Comparison of ENCODE assay signal across 1 cellular context in the genomic region with DNA sequence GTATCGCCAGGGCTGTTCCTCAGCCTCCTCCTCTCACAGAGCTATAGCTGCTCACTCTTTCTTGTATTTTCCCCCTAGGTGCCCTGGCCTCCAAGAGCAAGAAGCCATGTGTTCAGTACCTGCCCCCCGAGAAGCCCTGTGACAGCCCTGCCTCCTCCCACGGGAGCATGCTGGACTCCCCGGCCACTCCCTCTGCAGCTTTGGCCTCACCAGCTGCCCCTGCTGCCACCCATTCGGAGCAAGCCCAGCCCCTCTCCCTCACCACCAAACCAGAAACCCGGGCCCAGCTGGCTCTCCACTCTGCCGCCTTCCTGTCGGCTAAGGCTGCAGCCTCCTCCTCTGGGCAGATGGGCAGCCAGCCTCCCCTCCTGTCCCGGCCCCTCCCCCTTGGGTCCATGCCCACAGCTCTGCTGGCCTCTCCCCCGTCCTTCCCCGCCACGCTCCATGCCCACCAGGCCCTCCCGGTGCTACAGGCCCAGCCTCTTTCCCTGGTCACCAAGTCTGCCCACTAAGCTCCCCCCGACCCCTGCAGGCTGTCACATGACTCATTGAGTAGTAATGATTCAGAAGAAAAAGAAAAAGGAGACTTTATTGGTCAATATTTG.
TF ChIP-seq lines count a peak whose summit lies in the region.

No MANE protein-coding gene starts in this region.

TF ChIP-seq in HepG2, 621 proteins besides CTCF, POLR2A, EP300 and RAD21 (continued from another document and continues in another):
- no peak for TF ChIP-seq AKNA (CRISPR knock-in tag; IDR thresholded peaks at IDR 0.05; ENCODE audit: borderline replicate concordance)
- no peak for TF ChIP-seq HOXA7 (CRISPR knock-in tag; IDR thresholded peaks at IDR 0.05)
- TF ChIP-seq ZNF572 (CRISPR knock-in tag; IDR thresholded peaks at IDR 0.05), result no peak
- TF ChIP-seq HINFP (CRISPR knock-in tag; IDR thresholded peaks at IDR 0.05; ENCODE audit: low read depth), result no peak
- TF ChIP-seq ZNF225 (CRISPR knock-in tag; IDR thresholded peaks at IDR 0.05), result no peak
- TF ChIP-seq, protein P1, sequence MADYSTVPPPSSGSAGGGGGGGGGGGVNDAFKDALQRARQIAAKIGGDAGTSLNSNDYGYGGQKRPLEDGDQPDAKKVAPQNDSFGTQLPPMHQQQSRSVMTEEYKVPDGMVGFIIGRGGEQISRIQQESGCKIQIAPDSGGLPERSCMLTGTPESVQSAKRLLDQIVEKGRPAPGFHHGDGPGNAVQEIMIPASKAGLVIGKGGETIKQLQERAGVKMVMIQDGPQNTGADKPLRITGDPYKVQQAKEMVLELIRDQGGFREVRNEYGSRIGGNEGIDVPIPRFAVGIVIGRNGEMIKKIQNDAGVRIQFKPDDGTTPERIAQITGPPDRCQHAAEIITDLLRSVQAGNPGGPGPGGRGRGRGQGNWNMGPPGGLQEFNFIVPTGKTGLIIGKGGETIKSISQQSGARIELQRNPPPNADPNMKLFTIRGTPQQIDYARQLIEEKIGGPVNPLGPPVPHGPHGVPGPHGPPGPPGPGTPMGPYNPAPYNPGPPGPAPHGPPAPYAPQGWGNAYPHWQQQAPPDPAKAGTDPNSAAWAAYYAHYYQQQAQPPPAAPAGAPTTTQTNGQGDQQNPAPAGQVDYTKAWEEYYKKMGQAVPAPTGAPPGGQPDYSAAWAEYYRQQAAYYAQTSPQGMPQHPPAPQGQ (CRISPR knock-in tag; IDR thresholded peaks at IDR 0.05; ENCODE audit: borderline replicate concordance), result no peak
- no peak for TF ChIP-seq CHD4 (IDR thresholded peaks at IDR 0.05; ENCODE audit: borderline replicate concordance, low read length)
- TF ChIP-seq, protein P2, sequence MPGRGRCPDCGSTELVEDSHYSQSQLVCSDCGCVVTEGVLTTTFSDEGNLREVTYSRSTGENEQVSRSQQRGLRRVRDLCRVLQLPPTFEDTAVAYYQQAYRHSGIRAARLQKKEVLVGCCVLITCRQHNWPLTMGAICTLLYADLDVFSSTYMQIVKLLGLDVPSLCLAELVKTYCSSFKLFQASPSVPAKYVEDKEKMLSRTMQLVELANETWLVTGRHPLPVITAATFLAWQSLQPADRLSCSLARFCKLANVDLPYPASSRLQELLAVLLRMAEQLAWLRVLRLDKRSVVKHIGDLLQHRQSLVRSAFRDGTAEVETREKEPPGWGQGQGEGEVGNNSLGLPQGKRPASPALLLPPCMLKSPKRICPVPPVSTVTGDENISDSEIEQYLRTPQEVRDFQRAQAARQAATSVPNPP (CRISPR knock-in tag; IDR thresholded peaks at IDR 0.05), result no peak
- no peak for TF ChIP-seq SETDB1 (CRISPR knock-in tag; IDR thresholded peaks at IDR 0.05; ENCODE audit: borderline replicate concordance)
- TF ChIP-seq ZNF737 (CRISPR knock-in tag; IDR thresholded peaks at IDR 0.05; ENCODE audit: borderline replicate concordance), result no peak
- TF ChIP-seq ZNF777 (CRISPR knock-in tag; IDR thresholded peaks at IDR 0.05), result no peak
- no peak for TF ChIP-seq ZNF724P (CRISPR knock-in tag; IDR thresholded peaks at IDR 0.05; ENCODE audit: borderline replicate concordance)
- no peak for TF ChIP-seq DR1 (CRISPR knock-in tag; IDR thresholded peaks at IDR 0.05)
- TF ChIP-seq THAP11 (CRISPR knock-in tag; IDR thresholded peaks at IDR 0.05), result 0 out of 2 replicates have a peak, but pooled peaks have one; percentile 16
- TF ChIP-seq ZNF550 (CRISPR knock-in tag; IDR thresholded peaks at IDR 0.05; ENCODE audit: borderline replicate concordance), result no peak
- no peak for TF ChIP-seq FIP1L1 (IDR thresholded peaks at IDR 0.05; ENCODE audit: borderline replicate concordance, insufficient read depth, low read depth, low read length)
- TF ChIP-seq ZFAT (CRISPR knock-in tag; conservative IDR thresholded peaks at IDR 0.05), result no peak
- no peak for TF ChIP-seq FOSL1 (CRISPR knock-in tag; IDR thresholded peaks at IDR 0.05; ENCODE audit: borderline replicate concordance)
- TF ChIP-seq, protein P3, sequence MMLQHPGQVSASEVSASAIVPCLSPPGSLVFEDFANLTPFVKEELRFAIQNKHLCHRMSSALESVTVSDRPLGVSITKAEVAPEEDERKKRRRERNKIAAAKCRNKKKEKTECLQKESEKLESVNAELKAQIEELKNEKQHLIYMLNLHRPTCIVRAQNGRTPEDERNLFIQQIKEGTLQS (CRISPR knock-in tag; IDR thresholded peaks at IDR 0.05), result no peak
- TF ChIP-seq JUN (CRISPR knock-in tag; IDR thresholded peaks at IDR 0.05), result no peak
- no peak for TF ChIP-seq BATF2 (CRISPR knock-in tag; IDR thresholded peaks at IDR 0.05)
- no peak for TF ChIP-seq IKZF4 (CRISPR knock-in tag; IDR thresholded peaks at IDR 0.05; ENCODE audit: borderline replicate concordance, low read depth, not compliant biosample characterization)
- TF ChIP-seq SALL2 (CRISPR knock-in tag; IDR thresholded peaks at IDR 0.05), result no peak
- TF ChIP-seq ZBTB42 (CRISPR knock-in tag; IDR thresholded peaks at IDR 0.05), result no peak
- TF ChIP-seq ZNF607 (CRISPR knock-in tag; IDR thresholded peaks at IDR 0.05; ENCODE audit: borderline replicate concordance), result no peak
- peak; percentile 71 for TF ChIP-seq RBFOX2 (IDR thresholded peaks at IDR 0.05; ENCODE audit: low read depth, low read length)
- peak; percentile 72; the same call in 1 of the 2 replicates for TF ChIP-seq ZFX (CRISPR knock-in tag; IDR thresholded peaks at IDR 0.05; ENCODE audit: low read depth)
- no peak for TF ChIP-seq ZSCAN22 (CRISPR knock-in tag; IDR thresholded peaks at IDR 0.05)
- TF ChIP-seq NR2F2 (IDR thresholded peaks at IDR 0.05; ENCODE audit: borderline replicate concordance, low read depth), result peak; percentile 15; the same call in 1 of the 2 replicates
- TF ChIP-seq MAX (IDR thresholded peaks at IDR 0.05), result peak; percentile 52; the same call in 1 of the 2 replicates
- TF ChIP-seq NFRKB (IDR thresholded peaks at IDR 0.05), result no peak
- TF ChIP-seq NFE2 (CRISPR knock-in tag; IDR thresholded peaks at IDR 0.05), result no peak
- TF ChIP-seq, protein P4, sequence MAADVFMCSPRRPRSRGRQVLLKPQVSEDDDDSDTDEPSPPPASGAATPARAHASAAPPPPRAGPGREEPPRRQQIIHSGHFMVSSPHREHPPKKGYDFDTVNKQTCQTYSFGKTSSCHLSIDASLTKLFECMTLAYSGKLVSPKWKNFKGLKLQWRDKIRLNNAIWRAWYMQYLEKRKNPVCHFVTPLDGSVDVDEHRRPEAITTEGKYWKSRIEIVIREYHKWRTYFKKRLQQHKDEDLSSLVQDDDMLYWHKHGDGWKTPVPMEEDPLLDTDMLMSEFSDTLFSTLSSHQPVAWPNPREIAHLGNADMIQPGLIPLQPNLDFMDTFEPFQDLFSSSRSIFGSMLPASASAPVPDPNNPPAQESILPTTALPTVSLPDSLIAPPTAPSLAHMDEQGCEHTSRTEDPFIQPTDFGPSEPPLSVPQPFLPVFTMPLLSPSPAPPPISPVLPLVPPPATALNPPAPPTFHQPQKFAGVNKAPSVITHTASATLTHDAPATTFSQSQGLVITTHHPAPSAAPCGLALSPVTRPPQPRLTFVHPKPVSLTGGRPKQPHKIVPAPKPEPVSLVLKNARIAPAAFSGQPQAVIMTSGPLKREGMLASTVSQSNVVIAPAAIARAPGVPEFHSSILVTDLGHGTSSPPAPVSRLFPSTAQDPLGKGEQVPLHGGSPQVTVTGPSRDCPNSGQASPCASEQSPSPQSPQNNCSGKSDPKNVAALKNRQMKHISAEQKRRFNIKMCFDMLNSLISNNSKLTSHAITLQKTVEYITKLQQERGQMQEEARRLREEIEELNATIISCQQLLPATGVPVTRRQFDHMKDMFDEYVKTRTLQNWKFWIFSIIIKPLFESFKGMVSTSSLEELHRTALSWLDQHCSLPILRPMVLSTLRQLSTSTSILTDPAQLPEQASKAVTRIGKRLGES (CRISPR knock-in tag; IDR thresholded peaks at IDR 0.05; ENCODE audit: borderline replicate concordance), result no peak
- no peak for TF ChIP-seq SMYD3 (CRISPR knock-in tag; IDR thresholded peaks at IDR 0.05)
- peak; percentile 44 for TF ChIP-seq GATAD2A (CRISPR knock-in tag; IDR thresholded peaks at IDR 0.05)
- 0 out of 2 replicates have a peak, but pooled peaks have one; percentile 28 for TF ChIP-seq DMAP1 (CRISPR knock-in tag; IDR thresholded peaks at IDR 0.05)
- TF ChIP-seq, protein P5, sequence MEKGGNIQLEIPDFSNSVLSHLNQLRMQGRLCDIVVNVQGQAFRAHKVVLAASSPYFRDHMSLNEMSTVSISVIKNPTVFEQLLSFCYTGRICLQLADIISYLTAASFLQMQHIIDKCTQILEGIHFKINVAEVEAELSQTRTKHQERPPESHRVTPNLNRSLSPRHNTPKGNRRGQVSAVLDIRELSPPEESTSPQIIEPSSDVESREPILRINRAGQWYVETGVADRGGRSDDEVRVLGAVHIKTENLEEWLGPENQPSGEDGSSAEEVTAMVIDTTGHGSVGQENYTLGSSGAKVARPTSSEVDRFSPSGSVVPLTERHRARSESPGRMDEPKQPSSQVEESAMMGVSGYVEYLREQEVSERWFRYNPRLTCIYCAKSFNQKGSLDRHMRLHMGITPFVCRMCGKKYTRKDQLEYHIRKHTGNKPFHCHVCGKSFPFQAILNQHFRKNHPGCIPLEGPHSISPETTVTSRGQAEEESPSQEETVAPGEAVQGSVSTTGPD (CRISPR knock-in tag; IDR thresholded peaks at IDR 0.05), result no peak
- peak; percentile 75 for TF ChIP-seq PTBP1 (IDR thresholded peaks at IDR 0.05; ENCODE audit: low read depth, low read length, poor library complexity, severe bottlenecking)
- TF ChIP-seq ARID2 (CRISPR knock-in tag; IDR thresholded peaks at IDR 0.05; ENCODE audit: borderline replicate concordance), result no peak
- no peak for TF ChIP-seq GPN1 (CRISPR knock-in tag; IDR thresholded peaks at IDR 0.05; ENCODE audit: borderline replicate concordance)
- no peak for TF ChIP-seq ATAD3A (CRISPR knock-in tag; IDR thresholded peaks at IDR 0.05)
- TF ChIP-seq, protein P6, sequence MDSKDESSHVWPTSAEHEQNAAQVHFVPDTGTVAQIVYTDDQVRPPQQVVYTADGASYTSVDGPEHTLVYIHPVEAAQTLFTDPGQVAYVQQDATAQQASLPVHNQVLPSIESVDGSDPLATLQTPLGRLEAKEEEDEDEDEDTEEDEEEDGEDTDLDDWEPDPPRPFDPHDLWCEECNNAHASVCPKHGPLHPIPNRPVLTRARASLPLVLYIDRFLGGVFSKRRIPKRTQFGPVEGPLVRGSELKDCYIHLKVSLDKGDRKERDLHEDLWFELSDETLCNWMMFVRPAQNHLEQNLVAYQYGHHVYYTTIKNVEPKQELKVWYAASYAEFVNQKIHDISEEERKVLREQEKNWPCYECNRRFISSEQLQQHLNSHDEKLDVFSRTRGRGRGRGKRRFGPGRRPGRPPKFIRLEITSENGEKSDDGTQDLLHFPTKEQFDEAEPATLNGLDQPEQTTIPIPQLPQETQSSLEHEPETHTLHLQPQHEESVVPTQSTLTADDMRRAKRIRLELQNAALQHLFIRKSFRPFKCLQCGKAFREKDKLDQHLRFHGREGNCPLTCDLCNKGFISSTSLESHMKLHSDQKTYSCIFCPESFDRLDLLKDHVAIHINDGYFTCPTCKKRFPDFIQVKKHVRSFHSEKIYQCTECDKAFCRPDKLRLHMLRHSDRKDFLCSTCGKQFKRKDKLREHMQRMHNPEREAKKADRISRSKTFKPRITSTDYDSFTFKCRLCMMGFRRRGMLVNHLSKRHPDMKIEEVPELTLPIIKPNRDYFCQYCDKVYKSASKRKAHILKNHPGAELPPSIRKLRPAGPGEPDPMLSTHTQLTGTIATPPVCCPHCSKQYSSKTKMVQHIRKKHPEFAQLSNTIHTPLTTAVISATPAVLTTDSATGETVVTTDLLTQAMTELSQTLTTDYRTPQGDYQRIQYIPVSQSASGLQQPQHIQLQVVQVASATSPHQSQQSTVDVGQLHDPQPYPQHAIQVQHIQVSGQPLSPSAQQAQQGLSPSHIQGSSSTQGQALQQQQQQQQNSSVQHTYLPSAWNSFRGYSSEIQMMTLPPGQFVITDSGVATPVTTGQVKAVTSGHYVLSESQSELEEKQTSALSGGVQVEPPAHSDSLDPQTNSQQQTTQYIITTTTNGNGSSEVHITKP (CRISPR knock-in tag; IDR thresholded peaks at IDR 0.05; ENCODE audit: low read depth), result no peak
